Comparison of ENCODE assay signal across 13 cellular contexts in genomic region chr2:113284481-113284880, GRCh38. TPM values are rescaled to one million over a fixed set of nuclear protein-coding genes. Genes with fewer than 3 reads are reported as not detected.
DNase-seq lines count a peak whose midpoint lies in the region; ATAC-seq and TF ChIP-seq lines count a peak whose summit lies in the region.
"Had no signal": no experiment of that assay in that cellular context is flagged by ENCODE, and none has a peak within 500 bp of the region (broad histone marks: within the 10 kb centered on the region; RNA-seq: fewer than 3 reads in every experiment).

No MANE protein-coding gene starts in this region.

- intact Hi-C loops in MCF 10A (cut with micrococcal nuclease): loop anchor here (2.0 kb wide), 1 partner anchor 44 kb away; no protein-coding TSS in a partner anchor

- TF ChIP-seq CTCF in MCF 10A (IDR thresholded peaks at IDR 0.05; ENCODE audit: unreplicated experiment) (no peak), thoracic aorta (IDR thresholded peaks at IDR 0.05) (no peak)

- no peaks in the 10 kb centered on the region for H3K36me3 ChIP-seq in thoracic aorta

- peak overlapping the region; percentile 84 for H3K27ac Mint-ChIP-seq in MCF 10A (ENCODE audit: low read depth, unreplicated experiment)
- H3K27ac Mint-ChIP-seq: activated naive CD8-positive, alpha-beta T cell; effector memory CD8-positive, alpha-beta T cell; natural killer cell had no signal

- DNase-seq in HS-27A (ENCODE audit: low read depth) (peak; percentile 48), MCF 10A (ENCODE audit: unreplicated experiment) (peak; percentile 47), thoracic aorta (ENCODE audit: low spot score) (no peak), GDM1 (lab: John Stamatoyannopoulos, UW) (no peak), NCI-H446 treated with DMSO at 0.1 percent for 48 hours (lab: John Stamatoyannopoulos, UW) (no peak), NCI-H510A (lab: John Stamatoyannopoulos, UW) (no peak), NCI-H1417 treated with DMSO at 0.1 percent for 48 hours (lab: John Stamatoyannopoulos, UW) (no peak)
- DNase-seq: activated CD8-positive, alpha-beta memory T cell treated with anti-CD3 and anti-CD28 coated beads for 24 hours; effector memory CD8-positive, alpha-beta T cell; natural killer cell had no signal

- peaks cover 20 to 37% of the 10 kb centered on the region in 2 donors for H3K4me1 ChIP-seq in thoracic aorta (ENCODE audit: control insufficient read depth in 1 of 2, low read depth in 2 of 2)

- H3K9me3 ChIP-seq in thoracic aorta: no peaks in the 10 kb centered on the region
- H3K9me3 ChIP-seq: Caco-2 had no signal

- BruUV-seq in MCF 10A (replicated peaks; lab: Mats Ljungman, UMichigan): no TSS peak

- POLR2A ChIA-PET in MCF 10A (lab: Yijun Ruan, JAX): interaction anchor here (0.9 to 1.0 kb wide), 3 partner anchors 42 to 45 kb away, joined by 4 to 10 read pairs (median 6); no protein-coding TSS in a partner anchor

- no peaks in the 10 kb centered on the region for H3K36me3 Mint-ChIP-seq in MCF 10A (ENCODE audit: insufficient read depth, unreplicated experiment)
- H3K36me3 Mint-ChIP-seq: activated naive CD8-positive, alpha-beta T cell; natural killer cell had no signal

- no peaks in the 10 kb centered on the region for H3K27me3 Mint-ChIP-seq in MCF 10A (ENCODE audit: insufficient read depth, unreplicated experiment)

- CTCF ChIA-PET in MCF 10A (lab: Yijun Ruan, JAX): interaction anchor here (1.0 to 2.0 kb wide), 5 partner anchors 29 to 146 kb away, joined by 3 to 7 read pairs (median 5); no protein-coding TSS in a partner anchor

- no peaks in the 10 kb centered on the region for H3K9me3 Mint-ChIP-seq in MCF 10A (ENCODE audit: unreplicated experiment)
- H3K9me3 Mint-ChIP-seq: effector memory CD8-positive, alpha-beta T cell; natural killer cell had no signal

- no peak overlapping the region for H3K4me3 Mint-ChIP-seq in MCF 10A (ENCODE audit: unreplicated experiment)
- H3K4me3 Mint-ChIP-seq: activated naive CD8-positive, alpha-beta T cell; effector memory CD8-positive, alpha-beta T cell; natural killer cell had no signal

- no peaks in the 10 kb centered on the region for H3K27me3 ChIP-seq in layer of hippocampus (ENCODE audit: control insufficient read depth, insufficient read depth, low read length)
- no peaks in the 10 kb centered on the region for H3K27me3 ChIP-seq in thoracic aorta (replicated peaks; ENCODE audit: insufficient read depth)

- ATAC-seq in thoracic aorta (ENCODE audit: insufficient number of reproducible peaks, low FRiP score, low read depth): no peak
- ATAC-seq: effector memory CD8-positive, alpha-beta T cell; natural killer cell had no signal

- peaks cover 42% of the 10 kb centered on the region for H3K4me1 Mint-ChIP-seq in MCF 10A (ENCODE audit: insufficient read depth, unreplicated experiment)
- H3K4me1 Mint-ChIP-seq: natural killer cell had no signal

- H3K27ac ChIP-seq in layer of hippocampus (ENCODE audit: low read depth, low read length) (peak overlapping the region; percentile 60), thoracic aorta (peak overlapping the region; percentile 90 to 97)

- peak overlapping the region; percentile 9 for H3K4me3 ChIP-seq in thoracic aorta

RNA-seq across cellular contexts. Expression of gene PAX8, which starts 5.8 kb away (rescaled TPM):
- 2.4 TPM in 2 replicates for total RNA-seq in MCF 10A (2022)
- 10 to 100 TPM in 1 of 2 donors, 1 to 10 TPM in 1; 2.4 to 10.3 TPM for total RNA-seq in thoracic aorta

Comparison
In these comparisons a context has a peak if more than half of its experiments do, and no peak if none do; other contexts are left out.
1. DNase-seq: peak in HS-27A (single experiment) and MCF 10A (single experiment); none in thoracic aorta (single experiment), GDM1 (single experiment), NCI-H446 treated with DMSO at 0.1 percent for 48 hours (single experiment), NCI-H510A (single experiment) and NCI-H1417 treated with DMSO at 0.1 percent for 48 hours (single experiment).